In the genomic region with DNA sequence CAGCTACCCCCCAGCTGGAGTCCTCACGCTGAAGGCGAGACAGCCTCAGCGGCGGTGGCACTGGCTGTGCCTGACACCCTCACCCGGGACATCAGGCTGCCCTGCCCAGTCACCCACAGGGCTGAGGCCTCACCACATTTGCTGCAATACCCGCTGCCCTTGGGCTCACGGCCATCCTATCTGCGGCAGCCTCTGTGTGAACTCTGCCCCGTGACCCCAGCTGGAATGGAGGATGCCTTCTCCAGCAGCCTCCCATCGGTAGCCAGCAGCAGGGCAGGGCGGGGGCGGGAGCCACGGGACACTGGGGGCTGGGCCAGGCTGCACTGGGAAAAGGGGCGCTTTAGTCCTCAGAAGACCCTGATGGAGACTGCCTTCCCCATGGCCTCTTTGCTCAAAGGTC, we compare ENCODE assay signal across 1 cellular context.
TF ChIP-seq lines count a peak whose summit lies in the region.

No MANE protein-coding gene starts in this region.

TF ChIP-seq in K562, 482 proteins besides CTCF, POLR2A, EP300 and RAD21 (continued from another document):
- TF ChIP-seq KDM2B (CRISPR knock-in tag; IDR thresholded peaks at IDR 0.05) (no peak), COPS2 (conservative IDR thresholded peaks at IDR 0.05) (no peak), TAF15 (IDR thresholded peaks at IDR 0.05; ENCODE audit: low read depth, low read length) (no peak), MXI1 (IDR thresholded peaks at IDR 0.05; ENCODE audit: low read depth, low read length) (no peak), SRSF9 (IDR thresholded peaks at IDR 0.05; ENCODE audit: borderline replicate concordance, low read depth, low read length) (no peak), ZNF384 (IDR thresholded peaks at IDR 0.05; ENCODE audit: low read depth, low read length) (no peak), NR2C1 (IDR thresholded peaks at IDR 0.05) (0 out of 2 replicates have a peak, but pooled peaks have one; percentile 29), NR2C1 (tag; IDR thresholded peaks at IDR 0.05) (peak; percentile 67), EGR1 (conservative IDR thresholded peaks at IDR 0.05) (peak; percentile 79), SETDB1 (IDR thresholded peaks at IDR 0.05; ENCODE audit: low read length) (no peak), CHD1 (IDR thresholded peaks at IDR 0.05; ENCODE audit: low read length) (no peak), TEAD4 (IDR thresholded peaks at IDR 0.05; ENCODE audit: low read length) (no peak), TEAD4 (CRISPR knock-in tag; IDR thresholded peaks at IDR 0.05; ENCODE audit: borderline replicate concordance) (no peak), CBX1 (IDR thresholded peaks at IDR 0.05; ENCODE audit: low read depth) (no peak), ZNF174 (CRISPR knock-in tag; IDR thresholded peaks at IDR 0.05) (no peak), MTA2 (IDR thresholded peaks at IDR 0.05; ENCODE audit: low read depth) (no peak), ZNF146 (CRISPR knock-in tag; IDR thresholded peaks at IDR 0.05; ENCODE audit: unreplicated experiment) (no peak), MEIS2 (IDR thresholded peaks at IDR 0.05; ENCODE audit: partially characterized antibody) (no peak), IFI16 (CRISPR knock-in tag; IDR thresholded peaks at IDR 0.05) (no peak), ZFP30 (CRISPR knock-in tag; IDR thresholded peaks at IDR 0.05; ENCODE audit: borderline replicate concordance) (no peak), BRD9 (IDR thresholded peaks at IDR 0.05; ENCODE audit: low read depth, partially characterized antibody) (no peak), SMAD1 (IDR thresholded peaks at IDR 0.05; ENCODE audit: low read depth, low read length, partially characterized antibody) (no peak), ZNF507 (tag; conservative IDR thresholded peaks at IDR 0.05) (no peak), ZBTB7A (IDR thresholded peaks at IDR 0.05; ENCODE audit: borderline replicate concordance, control insufficient read depth, low read depth, low read length) (0 out of 2 replicates have a peak, but pooled peaks have one; percentile 19)
- TF ChIP-seq, protein P1, sequence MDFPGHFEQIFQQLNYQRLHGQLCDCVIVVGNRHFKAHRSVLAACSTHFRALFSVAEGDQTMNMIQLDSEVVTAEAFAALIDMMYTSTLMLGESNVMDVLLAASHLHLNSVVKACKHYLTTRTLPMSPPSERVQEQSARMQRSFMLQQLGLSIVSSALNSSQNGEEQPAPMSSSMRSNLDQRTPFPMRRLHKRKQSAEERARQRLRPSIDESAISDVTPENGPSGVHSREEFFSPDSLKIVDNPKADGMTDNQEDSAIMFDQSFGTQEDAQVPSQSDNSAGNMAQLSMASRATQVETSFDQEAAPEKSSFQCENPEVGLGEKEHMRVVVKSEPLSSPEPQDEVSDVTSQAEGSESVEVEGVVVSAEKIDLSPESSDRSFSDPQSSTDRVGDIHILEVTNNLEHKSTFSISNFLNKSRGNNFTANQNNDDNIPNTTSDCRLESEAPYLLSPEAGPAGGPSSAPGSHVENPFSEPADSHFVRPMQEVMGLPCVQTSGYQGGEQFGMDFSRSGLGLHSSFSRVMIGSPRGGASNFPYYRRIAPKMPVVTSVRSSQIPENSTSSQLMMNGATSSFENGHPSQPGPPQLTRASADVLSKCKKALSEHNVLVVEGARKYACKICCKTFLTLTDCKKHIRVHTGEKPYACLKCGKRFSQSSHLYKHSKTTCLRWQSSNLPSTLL (IDR thresholded peaks at IDR 0.05) = no peak
- TF ChIP-seq, protein P2, sequence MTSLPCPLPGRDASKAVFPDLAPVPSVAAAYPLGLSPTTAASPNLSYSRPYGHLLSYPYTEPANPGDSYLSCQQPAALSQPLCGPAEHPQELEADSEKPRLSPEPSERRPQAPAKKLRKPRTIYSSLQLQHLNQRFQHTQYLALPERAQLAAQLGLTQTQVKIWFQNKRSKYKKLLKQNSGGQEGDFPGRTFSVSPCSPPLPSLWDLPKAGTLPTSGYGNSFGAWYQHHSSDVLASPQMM (CRISPR knock-in tag; IDR thresholded peaks at IDR 0.05) = no peak
- TF ChIP-seq, protein P3, sequence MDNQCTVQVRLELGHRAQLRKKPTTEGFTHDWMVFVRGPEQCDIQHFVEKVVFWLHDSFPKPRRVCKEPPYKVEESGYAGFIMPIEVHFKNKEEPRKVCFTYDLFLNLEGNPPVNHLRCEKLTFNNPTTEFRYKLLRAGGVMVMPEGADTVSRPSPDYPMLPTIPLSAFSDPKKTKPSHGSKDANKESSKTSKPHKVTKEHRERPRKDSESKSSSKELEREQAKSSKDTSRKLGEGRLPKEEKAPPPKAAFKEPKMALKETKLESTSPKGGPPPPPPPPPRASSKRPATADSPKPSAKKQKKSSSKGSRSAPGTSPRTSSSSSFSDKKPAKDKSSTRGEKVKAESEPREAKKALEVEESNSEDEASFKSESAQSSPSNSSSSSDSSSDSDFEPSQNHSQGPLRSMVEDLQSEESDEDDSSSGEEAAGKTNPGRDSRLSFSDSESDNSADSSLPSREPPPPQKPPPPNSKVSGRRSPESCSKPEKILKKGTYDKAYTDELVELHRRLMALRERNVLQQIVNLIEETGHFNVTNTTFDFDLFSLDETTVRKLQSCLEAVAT (IDR thresholded peaks at IDR 0.05) = no peak
- TF ChIP-seq, protein P4, sequence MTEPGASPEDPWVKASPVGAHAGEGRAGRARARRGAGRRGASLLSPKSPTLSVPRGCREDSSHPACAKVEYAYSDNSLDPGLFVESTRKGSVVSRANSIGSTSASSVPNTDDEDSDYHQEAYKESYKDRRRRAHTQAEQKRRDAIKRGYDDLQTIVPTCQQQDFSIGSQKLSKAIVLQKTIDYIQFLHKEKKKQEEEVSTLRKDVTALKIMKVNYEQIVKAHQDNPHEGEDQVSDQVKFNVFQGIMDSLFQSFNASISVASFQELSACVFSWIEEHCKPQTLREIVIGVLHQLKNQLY (CRISPR knock-in tag; conservative IDR thresholded peaks at IDR 0.05) = no peak
- TF ChIP-seq, protein P5, sequence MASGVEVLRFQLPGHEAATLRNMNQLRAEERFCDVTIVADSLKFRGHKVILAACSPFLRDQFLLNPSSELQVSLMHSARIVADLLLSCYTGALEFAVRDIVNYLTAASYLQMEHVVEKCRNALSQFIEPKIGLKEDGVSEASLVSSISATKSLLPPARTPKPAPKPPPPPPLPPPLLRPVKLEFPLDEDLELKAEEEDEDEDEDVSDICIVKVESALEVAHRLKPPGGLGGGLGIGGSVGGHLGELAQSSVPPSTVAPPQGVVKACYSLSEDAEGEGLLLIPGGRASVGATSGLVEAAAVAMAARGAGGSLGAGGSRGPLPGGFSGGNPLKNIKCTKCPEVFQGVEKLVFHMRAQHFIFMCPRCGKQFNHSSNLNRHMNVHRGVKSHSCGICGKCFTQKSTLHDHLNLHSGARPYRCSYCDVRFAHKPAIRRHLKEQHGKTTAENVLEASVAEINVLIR (CRISPR knock-in tag; IDR thresholded peaks at IDR 0.05) = no peak
- TF ChIP-seq, protein P6, sequence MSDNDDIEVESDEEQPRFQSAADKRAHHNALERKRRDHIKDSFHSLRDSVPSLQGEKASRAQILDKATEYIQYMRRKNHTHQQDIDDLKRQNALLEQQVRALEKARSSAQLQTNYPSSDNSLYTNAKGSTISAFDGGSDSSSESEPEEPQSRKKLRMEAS (CRISPR knock-in tag; IDR thresholded peaks at IDR 0.05) = no peak
